In the genomic region with DNA sequence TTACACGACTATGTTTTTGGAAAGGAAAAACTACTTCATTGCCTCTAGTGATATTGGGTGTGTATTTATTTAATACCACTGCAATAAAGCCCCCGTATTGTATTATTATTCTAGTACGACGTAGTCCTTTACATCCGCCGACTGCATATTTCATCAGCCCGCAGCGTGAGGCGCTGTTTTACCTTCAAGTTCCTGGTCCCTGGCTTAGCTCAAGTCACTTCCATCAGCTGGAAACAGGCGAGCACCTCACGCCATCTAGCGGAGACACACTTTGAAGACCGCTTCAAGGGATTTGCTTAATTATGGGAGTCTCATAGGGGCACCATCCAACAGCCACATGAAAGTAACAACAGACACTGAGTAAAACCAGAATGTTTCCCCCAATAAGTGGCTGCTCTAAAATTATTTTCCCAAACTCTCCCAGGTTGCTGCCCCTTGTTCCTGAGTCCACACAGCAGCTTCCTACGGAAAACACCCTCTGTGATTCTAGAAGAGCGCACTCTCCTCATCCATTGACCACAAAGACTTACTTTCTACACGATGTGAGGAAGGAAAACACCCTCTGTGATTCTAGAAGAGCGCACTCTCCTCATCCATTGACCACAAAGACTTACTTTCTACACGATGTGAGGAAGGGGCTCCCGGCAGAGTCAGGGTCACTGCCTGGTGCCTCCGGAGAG, we compare ENCODE assay signal across 8 cellular contexts. TPM values are rescaled to one million over a fixed set of nuclear protein-coding genes. Genes with fewer than 3 reads are reported as not detected.
A peak's percentile ranks its signal among the peaks of the same experiment; 100 is the strongest.
DNase-seq lines count a peak whose midpoint lies in the region; ATAC-seq, FAIRE-seq and TF ChIP-seq lines count a peak whose summit lies in the region.

No MANE protein-coding gene starts in this region.

- H3K9me3 ChIP-seq in BLaER1, result peaks cover 28% of the 10 kb centered on the region
- H3K9me3 ChIP-seq in keratinocyte (ENCODE audit: control insufficient read depth, low read depth, low read length), result peaks cover 2% of the 10 kb centered on the region

- H2AFZ ChIP-seq in keratinocyte (ENCODE audit: control insufficient read depth, low read length), result no peak overlapping the region

- peak; percentile 69 for DNase-seq in GM19238 (ENCODE audit: insufficient read length, low spot score)
- DNase-seq in NCI-H345 (lab: John Stamatoyannopoulos, UW), result peak; percentile 54
- peak; percentile 19 to 55 (median 35) for DNase-seq in activated CD4-positive, CD25-positive, alpha-beta regulatory T cell (lab: John Stamatoyannopoulos, UW)
- peak; percentile 81 for DNase-seq in bronchial epithelial cell (ENCODE audit: low read depth)
- peak; percentile 40 for DNase-seq in keratinocyte (ENCODE audit: low read depth, low spot score)
- DNase-seq in stimulated activated CD4-positive, alpha-beta T cell treated with anti-CD3 and anti-CD28 coated beads, Interleukin-2, amount 100 ng/mL, for 24 hours, result peak; percentile 75

- peak; percentile 96 for ATAC-seq in HG03280 (IDR thresholded peaks at IDR 0.05; ENCODE audit: unreplicated experiment)

- no peaks in the 10 kb centered on the region for H3K79me2 ChIP-seq in keratinocyte (ENCODE audit: control insufficient read depth, insufficient read depth, low read length)

- no peak overlapping the region for H3K4me3 ChIP-seq in BLaER1
- H3K4me3 ChIP-seq in bronchial epithelial cell (ENCODE audit: low read depth, low read length), result no peak overlapping the region
- H3K4me3 ChIP-seq in keratinocyte (ENCODE audit: control insufficient read depth in 2 of 3, extremely low read depth in 1 of 3, insufficient read depth in 2 of 3, low read depth in 1 of 3, low read length in 3 of 3), result no peak overlapping the region

- FAIRE-seq in bronchial epithelial cell (lab: Jason Lieb, UNC) (peak; percentile 73), keratinocyte (lab: Jason Lieb, UNC) (peak; percentile 26)

- TF ChIP-seq CTCF in bronchial epithelial cell (IDR thresholded peaks at IDR 0.05; ENCODE audit: insufficient read depth, low read length, severe bottlenecking), result peak; percentile 76
- TF ChIP-seq CTCF in keratinocyte (optimal IDR thresholded peaks at IDR 0.05 in 1 of 3, IDR thresholded peaks at IDR 0.05 in 1 of 3, conservative IDR thresholded peaks at IDR 0.05 in 1 of 3; ENCODE audit: extremely low read depth in 1 of 3, insufficient read depth in 2 of 3, low read length in 3 of 3), result peak; percentile 83 to 91 (median 86)

- H3K9me1 ChIP-seq in keratinocyte (ENCODE audit: control insufficient read depth, extremely low read depth, insufficient read depth, low read length), result no peaks in the 10 kb centered on the region

- dilution Hi-C loops in keratinocyte (cut with MboI; ENCODE audit: extremely low pct_ligation_motif_present, low sequenced_read_pairs), result loop anchor here (10.0 kb wide), 1 partner anchor 153 kb away; no protein-coding TSS in a partner anchor

- H3K36me3 ChIP-seq in BLaER1 (no peaks in the 10 kb centered on the region), bronchial epithelial cell (ENCODE audit: control insufficient read depth, insufficient read depth, low read length) (no peaks in the 10 kb centered on the region), keratinocyte (ENCODE audit: control insufficient read depth in 2 of 2, extremely low read depth in 1 of 2, insufficient read depth in 2 of 2, low read length in 2 of 2) (no peaks in the 10 kb centered on the region)

- H3K4me2 ChIP-seq in BLaER1 (peak overlapping the region; percentile 20; the same call in 1 of the 2 replicates), keratinocyte (ENCODE audit: control insufficient read depth, extremely low read depth, insufficient read depth, low read depth, low read length) (peak overlapping the region; percentile 32)

- H4K20me1 ChIP-seq in BLaER1 (no peaks in the 10 kb centered on the region), keratinocyte (ENCODE audit: control insufficient read depth, extremely low read depth, insufficient read depth, low read length) (no peaks in the 10 kb centered on the region)

- H3K9ac ChIP-seq in BLaER1 (no peak overlapping the region), keratinocyte (ENCODE audit: control insufficient read depth, extremely low read depth, insufficient read depth, low read length) (no peak overlapping the region)

- no peak overlapping the region for H3K27ac ChIP-seq in BLaER1
- no peak overlapping the region for H3K27ac ChIP-seq in keratinocyte (ENCODE audit: control insufficient read depth, insufficient read depth, low read length)

- 0 out of 2 replicates have a peak, but pooled peaks cover 4% of the 10 kb centered on the region for H3K4me1 ChIP-seq in BLaER1
- H3K4me1 ChIP-seq in keratinocyte (ENCODE audit: control insufficient read depth, extremely low read depth, insufficient read depth, low read length), result no peaks in the 10 kb centered on the region

- H3K27me3 ChIP-seq in BLaER1 (no peaks in the 10 kb centered on the region), bronchial epithelial cell (ENCODE audit: control insufficient read depth, insufficient read depth, low read length) (no peaks in the 10 kb centered on the region), keratinocyte (ENCODE audit: control insufficient read depth, extremely low read depth, insufficient read depth, low read length) (no peaks in the 10 kb centered on the region)

RNA-seq across cellular contexts. Expression of gene ITIH2, which starts 15.7 kb away (rescaled TPM):
- total RNA-seq in bronchial epithelial cell, result not detected in 2 replicates
- polyA plus RNA-seq in keratinocyte, result not detected in 3 replicates
- 0.21 TPM for polyA plus RNA-seq in keratinocyte (2011; ENCODE audit: low read depth)
- not detected in 2 replicates for polyA plus RNA-seq in keratinocyte (2011; cell fraction: cytosol; rRNA removed)
- polyA plus RNA-seq in keratinocyte (2011; cell fraction: nucleus; rRNA removed), result not detected in 2 replicates
- 0.08 TPM in 1 of 2 replicates, not detected in the other for polyA plus RNA-seq in keratinocyte (2012; ENCODE audit: low replicate concordance)
- not detected in 3 replicates for polyA minus RNA-seq in keratinocyte
- polyA minus RNA-seq in keratinocyte (2011; cell fraction: cytosol; rRNA and poly(A)+ RNA removed), result not detected
- not detected in 2 replicates for polyA minus RNA-seq in keratinocyte (2011; cell fraction: nucleus; rRNA and poly(A)+ RNA removed)

RNA-seq across cellular contexts. Expression of gene ITIH5, which starts 20.6 kb away (rescaled TPM):
- total RNA-seq in bronchial epithelial cell, result not detected in 2 replicates
- polyA plus RNA-seq in keratinocyte, result 0.10 TPM in 1 of 3 replicates, not detected in the others
- not detected for polyA plus RNA-seq in keratinocyte (2011; ENCODE audit: low read depth)
- 0.03 TPM in 1 of 2 replicates, not detected in the other for polyA plus RNA-seq in keratinocyte (2011; cell fraction: cytosol; rRNA removed)
- not detected in 2 replicates for polyA plus RNA-seq in keratinocyte (2011; cell fraction: nucleus; rRNA removed)
- not detected in 2 replicates for polyA plus RNA-seq in keratinocyte (2012; ENCODE audit: low replicate concordance)
- polyA minus RNA-seq in keratinocyte, result not detected in 3 replicates
- polyA minus RNA-seq in keratinocyte (2011; cell fraction: cytosol; rRNA and poly(A)+ RNA removed), result not detected
- polyA minus RNA-seq in keratinocyte (2011; cell fraction: nucleus; rRNA and poly(A)+ RNA removed), result not detected in 2 replicates
